23 cellular contexts compared by ENCODE assay signal in genomic region chrX:68691102-68691501, GRCh38.
"Had no signal": no experiment of that assay in that cellular context is flagged by ENCODE, and none has a peak within 500 bp of the region (broad histone marks: within the 10 kb centered on the region; RNA-seq: fewer than 3 reads in every experiment).

No MANE protein-coding gene starts in this region.

- H3K27ac ChIP-seq: brain microvascular endothelial cell, coronary artery, foreskin keratinocyte, pancreas, stomach, testis had no signal

- H3K36me3 Mint-ChIP-seq: activated naive CD4-positive, alpha-beta T cell treated with anti-CD3 and anti-CD28 coated beads, Interleukin-2, amount 10 ng/mL, durations not matched to agents 7 days and 5 days; immature natural killer cell; naive thymus-derived CD4-positive, alpha-beta T cell; stimulated activated effector memory CD8-positive, alpha-beta T cell treated with anti-CD3 and anti-CD28 coated beads, Interleukin-12 subunit alpha, Interleukin-12 subunit beta, amount 100 ng/mL, for 72 hours; T-cell; type B pancreatic cell had no signal

- H3K4me3 Mint-ChIP-seq: activated naive CD4-positive, alpha-beta T cell treated with anti-CD3 and anti-CD28 coated beads, Interleukin-2, amount 10 ng/mL, durations not matched to agents 7 days and 5 days; activated naive CD8-positive, alpha-beta T cell treated with anti-CD3 and anti-CD28 coated beads, Interleukin-2, amount 50 U/mL, for 24 hours; activated T-cell treated with anti-CD3 and anti-CD28 coated beads, Interleukin-2, amount 50 U/mL, for 4 hours; immature natural killer cell; naive thymus-derived CD4-positive, alpha-beta T cell; stimulated activated effector memory CD8-positive, alpha-beta T cell treated with anti-CD3 and anti-CD28 coated beads, Interleukin-12 subunit alpha, Interleukin-12 subunit beta, amount 100 ng/mL, for 72 hours; T-cell; type B pancreatic cell had no signal

- DNase-seq: activated CD4-positive, alpha-beta T cell treated with anti-CD3 and anti-CD28 coated beads, Interleukin-2, amount 50 U/mL, for 1 hour; activated CD8-positive, alpha-beta memory T cell treated with anti-CD3 and anti-CD28 coated beads, Interleukin-2, amount 50 U/mL, for 4 hours; activated naive CD4-positive, alpha-beta T cell treated with anti-CD3 and anti-CD28 coated beads, Interleukin-2, amount 10 ng/mL, durations not matched to agents 7 days and 5 days; activated naive CD8-positive, alpha-beta T cell treated with anti-CD3 and anti-CD28 coated beads, Interleukin-2, amount 50 U/mL, for 24 hours; activated T-cell treated with anti-CD3 and anti-CD28 coated beads, Interleukin-2, amount 50 U/mL, for 4 hours; anterior cingulate cortex; brain microvascular endothelial cell; central memory CD4-positive, alpha-beta T cell; foreskin keratinocyte; immature natural killer cell; kidney glomerular epithelial cell; mesendoderm; naive thymus-derived CD4-positive, alpha-beta T cell; pancreas; stimulated activated CD4-positive, alpha-beta T cell treated with anti-CD3 and anti-CD28 coated beads, Interleukin-4, amount 100 ng/mL, for 24 hours; stomach; T-cell; testis had no signal

- H3K4me3 ChIP-seq: coronary artery, pancreas, stomach, testis had no signal

- FAIRE-seq: pancreas had no signal

- H3K27me3 ChIP-seq: brain microvascular endothelial cell, foreskin keratinocyte, testis had no signal

- H3K4me1 ChIP-seq: foreskin keratinocyte, pancreas, testis had no signal

- H3K27ac Mint-ChIP-seq: activated naive CD4-positive, alpha-beta T cell treated with anti-CD3 and anti-CD28 coated beads, Interleukin-2, amount 10 ng/mL, durations not matched to agents 7 days and 5 days; activated naive CD8-positive, alpha-beta T cell treated with anti-CD3 and anti-CD28 coated beads, Interleukin-2, amount 50 U/mL, for 24 hours; immature natural killer cell; naive thymus-derived CD4-positive, alpha-beta T cell; stimulated activated effector memory CD8-positive, alpha-beta T cell treated with anti-CD3 and anti-CD28 coated beads, Interleukin-12 subunit alpha, Interleukin-12 subunit beta, amount 100 ng/mL, for 72 hours; T-cell; type B pancreatic cell had no signal

- ATAC-seq: activated CD4-positive, CD25-positive, alpha-beta regulatory T cell treated with anti-CD3 and anti-CD28 coated beads, Interleukin-2, amount 50 U/mL, for 24 hours; activated naive CD8-positive, alpha-beta T cell treated with anti-CD3 and anti-CD28 coated beads, Interleukin-2, amount 50 U/mL, for 24 hours; activated T-cell treated with anti-CD3 and anti-CD28 coated beads, Interleukin-2, amount 50 U/mL, for 4 hours; foreskin keratinocyte; naive thymus-derived CD4-positive, alpha-beta T cell; pancreas; sciatic nerve; stimulated activated effector memory CD8-positive, alpha-beta T cell treated with anti-CD3 and anti-CD28 coated beads, Interleukin-12 subunit alpha, Interleukin-12 subunit beta, amount 100 ng/mL, for 72 hours; T-cell had no signal

- H3K9me3 Mint-ChIP-seq: activated naive CD4-positive, alpha-beta T cell treated with anti-CD3 and anti-CD28 coated beads, Interleukin-2, amount 10 ng/mL, durations not matched to agents 7 days and 5 days; activated naive CD8-positive, alpha-beta T cell treated with anti-CD3 and anti-CD28 coated beads, Interleukin-2, amount 50 U/mL, for 24 hours; activated T-cell treated with anti-CD3 and anti-CD28 coated beads, Interleukin-2, amount 50 U/mL, for 4 hours; naive thymus-derived CD4-positive, alpha-beta T cell; stimulated activated effector memory CD8-positive, alpha-beta T cell treated with anti-CD3 and anti-CD28 coated beads, Interleukin-12 subunit alpha, Interleukin-12 subunit beta, amount 100 ng/mL, for 72 hours; T-cell; type B pancreatic cell had no signal

- H3K36me3 ChIP-seq: brain microvascular endothelial cell, pancreas, stomach had no signal

- H3K9me3 ChIP-seq: pancreas, stomach, testis had no signal
